8 cellular contexts compared by ENCODE assay signal in genomic region chr17:7572338-7572587, GRCh38. TPM values are rescaled to one million over a fixed set of nuclear protein-coding genes. Genes with fewer than 3 reads are reported as not detected.
DNase-seq lines count a peak whose midpoint lies in the region; ATAC-seq, FAIRE-seq and TF ChIP-seq lines count a peak whose summit lies in the region.

No MANE protein-coding gene starts in this region.

- H3K4me3 Mint-ChIP-seq in activated T-helper 2 cell treated with anti-CD3 and anti-CD28 coated beads, Interferon-gamma antibody, Interleukin-2, Interleukin-4, amounts not matched to agents 10 μg/mL and 5 μg/mL and 100 μg/mL, durations not matched to agents 14 hours and 24 hours and 36 hours (ENCODE audit: low read depth): peak overlapping the region; percentile 93

- peak overlapping the region; percentile 85 for H3K27ac ChIP-seq in AG04450 (ENCODE audit: low read depth, low read length)
- H3K27ac ChIP-seq in kidney (ENCODE audit: low read depth in 2 of 2, low read length in 2 of 2): peak overlapping the region; percentile 75 to 81
- H3K27ac ChIP-seq in tibial nerve: peak overlapping the region; percentile 68 to 100 (median 98)

- TF ChIP-seq EP300 in tibial nerve (IDR thresholded peaks at IDR 0.05): peak in 1 of 2 donors; percentile 98

- peaks cover 7% of the 10 kb centered on the region; the same call in 1 of the 2 replicates for H3K9me3 ChIP-seq in AG04450 (ENCODE audit: control insufficient read depth, insufficient read depth, low read length)
- H3K9me3 ChIP-seq in HAP-1: no peaks in the 10 kb centered on the region
- H3K9me3 ChIP-seq in kidney (ENCODE audit: control insufficient read depth in 1 of 2, low read length in 2 of 2): no peaks in the 10 kb centered on the region
- no peaks in the 10 kb centered on the region for H3K9me3 ChIP-seq in tibial nerve

- CTCF ChIA-PET in AG04450 (lab: Charles Lee): interaction anchor here (1.2 to 3.4 kb wide), 2 partner anchors 11 to 17 kb away, joined by 4 to 24 read pairs; partner anchors contain the start of gene SENP3

- no peak for TF ChIP-seq CTCF in AG04450 (IDR thresholded peaks at IDR 0.05; ENCODE audit: low read depth, low read length)
- TF ChIP-seq CTCF in kidney (IDR thresholded peaks at IDR 0.05; ENCODE audit: borderline replicate concordance, extremely low read depth, insufficient read depth): no peak
- TF ChIP-seq CTCF in tibial nerve (IDR thresholded peaks at IDR 0.05): no peak

- no peak for TF ChIP-seq POLR2A in tibial nerve (IDR thresholded peaks at IDR 0.05)

- POLR2A ChIA-PET in AG04450 (lab: Yijun Ruan, JAX): interaction anchor here (0.5 to 4.8 kb wide), 3 partner anchors 12 to 99 kb away, joined by 6 to 44 read pairs (median 7); partner anchors contain the start of gene MPDU1

- DNase-seq in AG04450 (ENCODE audit: low read depth, low spot score): no peak
- no peak for DNase-seq in HAP-1 (ENCODE audit: low spot score in 2 of 2)
- no peak for DNase-seq in activated T-helper 2 cell treated with anti-CD3 and anti-CD28 coated beads, Interferon-gamma antibody, Interleukin-2, Interleukin-4, amounts not matched to agents 10 μg/mL and 5 μg/mL and 100 μg/mL, durations not matched to agents 14 hours and 24 hours and 36 hours (ENCODE audit: low spot score)
- DNase-seq in kidney: peak; percentile 100
- no peak for DNase-seq in tibial nerve (ENCODE audit: low spot score in 2 of 2)
- DNase-seq in T1000 (lab: John Stamatoyannopoulos, UW): no peak

- H3K36me3 ChIP-seq in HAP-1 (replicated peaks) (peaks cover 79% of the 10 kb centered on the region), kidney (ENCODE audit: control insufficient read depth in 1 of 2, insufficient read depth in 2 of 2, low read length in 2 of 2) (peaks cover 41 to 47% of the 10 kb centered on the region in 2 donors), tibial nerve (peaks cover 2 to 72% (median 25%) of the 10 kb centered on the region in 3 donors)

- in situ Hi-C loops in HAP-1 (cut with MboI; ENCODE audit: low sequenced_read_pairs): no loop called here

- peaks cover 12% of the 10 kb centered on the region for H3K4me1 ChIP-seq in HAP-1
- H3K4me1 ChIP-seq in kidney (ENCODE audit: control insufficient read depth in 1 of 2, insufficient read depth in 1 of 2, low read depth in 1 of 2, low read length in 2 of 2): peaks cover 12 to 20% of the 10 kb centered on the region in 2 donors
- H3K4me1 ChIP-seq in tibial nerve: peaks cover 0 to 47% (median 27%) of the 10 kb centered on the region in 4 donors

- no peaks in the 10 kb centered on the region for H3K9me3 Mint-ChIP-seq in activated T-helper 2 cell treated with anti-CD3 and anti-CD28 coated beads, Interferon-gamma antibody, Interleukin-2, Interleukin-4, amounts not matched to agents 10 μg/mL and 5 μg/mL and 100 μg/mL, durations not matched to agents 14 hours and 24 hours and 36 hours

- peak overlapping the region; percentile 88 to 91 for H3K9ac ChIP-seq in kidney (ENCODE audit: low read length in 2 of 2)

- intact Hi-C loops in activated T-helper 2 cell treated with anti-CD3 and anti-CD28 coated beads, Interferon-gamma antibody, Interleukin-2, Interleukin-4, amounts not matched to agents 10 μg/mL and 5 μg/mL and 100 μg/mL, durations not matched to agents 14 hours and 24 hours and 36 hours (cut with micrococcal nuclease): loop anchor here (1.0 to 5.0 kb wide), 10 partner anchors 11 to 333 kb away; partner anchors contain the start of genes EIF5A, FXR2, KCTD11 and KDM6B
- intact Hi-C loops in kidney (cut with DNase I): no loop called here

- peaks cover 43% of the 10 kb centered on the region for H3K4me1 Mint-ChIP-seq in activated T-helper 2 cell treated with anti-CD3 and anti-CD28 coated beads, Interferon-gamma antibody, Interleukin-2, Interleukin-4, amounts not matched to agents 10 μg/mL and 5 μg/mL and 100 μg/mL, durations not matched to agents 14 hours and 24 hours and 36 hours (ENCODE audit: low read depth)

- FAIRE-seq in kidney (lab: Jason Lieb, UNC): no peak

- WGBS in tibial nerve, 2 donors: 1% methylated on average over 10 to 11 of the region's 11 CpGs

- ATAC-seq in GM19455 (IDR thresholded peaks at IDR 0.05; ENCODE audit: unreplicated experiment) (no peak), GM18519 (IDR thresholded peaks at IDR 0.05; ENCODE audit: low FRiP score, unreplicated experiment) (no peak)

- H3K27me3 Mint-ChIP-seq in activated T-helper 2 cell treated with anti-CD3 and anti-CD28 coated beads, Interferon-gamma antibody, Interleukin-2, Interleukin-4, amounts not matched to agents 10 μg/mL and 5 μg/mL and 100 μg/mL, durations not matched to agents 14 hours and 24 hours and 36 hours (ENCODE audit: low read depth): no peaks in the 10 kb centered on the region

- H3K27me3 ChIP-seq in AG04450 (ENCODE audit: control insufficient read depth, insufficient read depth, low read length): no peaks in the 10 kb centered on the region
- no peaks in the 10 kb centered on the region for H3K27me3 ChIP-seq in HAP-1 (ENCODE audit: low read depth)
- no peaks in the 10 kb centered on the region for H3K27me3 ChIP-seq in tibial nerve

- H3K27ac Mint-ChIP-seq in activated T-helper 2 cell treated with anti-CD3 and anti-CD28 coated beads, Interferon-gamma antibody, Interleukin-2, Interleukin-4, amounts not matched to agents 10 μg/mL and 5 μg/mL and 100 μg/mL, durations not matched to agents 14 hours and 24 hours and 36 hours: peak overlapping the region; percentile 91

- H3K36me3 Mint-ChIP-seq in activated T-helper 2 cell treated with anti-CD3 and anti-CD28 coated beads, Interferon-gamma antibody, Interleukin-2, Interleukin-4, amounts not matched to agents 10 μg/mL and 5 μg/mL and 100 μg/mL, durations not matched to agents 14 hours and 24 hours and 36 hours (ENCODE audit: low read depth): peaks cover 81% of the 10 kb centered on the region

- H3K4me3 ChIP-seq in AG04450 (ENCODE audit: low read depth, low read length): peak overlapping the region; percentile 72
- peak overlapping the region; percentile 99 for H3K4me3 ChIP-seq in HAP-1
- H3K4me3 ChIP-seq in kidney (ENCODE audit: low read length in 2 of 2): peak overlapping the region; percentile 79 to 87
- H3K4me3 ChIP-seq in tibial nerve: peak overlapping the region; percentile 5 to 96 (median 52)

RNA-seq across cellular contexts. Expression of gene CD68, which starts 7.2 kb away (rescaled TPM):
- polyA plus RNA-seq in AG04450 (2011; rRNA removed): 34.1 and 39.6 TPM in 2 replicates
- 11.6 and 21.2 TPM in 2 replicates for polyA minus RNA-seq in AG04450 (2011; rRNA and poly(A)+ RNA removed)
- 9.6 and 10.1 TPM in 2 replicates for total RNA-seq in activated T-helper 2 cell treated with anti-CD3 and anti-CD28 coated beads, Interferon-gamma antibody, Interleukin-2, Interleukin-4, amounts not matched to agents 10 μg/mL and 5 μg/mL and 100 μg/mL, durations not matched to agents 14 hours and 24 hours and 36 hours
- total RNA-seq in kidney: 92.6 TPM
- polyA plus RNA-seq in kidney (ENCODE audit: insufficient read depth, low read depth, low replicate concordance): 38.3 TPM
- 10 to 100 TPM; 19.3 to 65.7 (median 34.2) TPM for total RNA-seq in tibial nerve

RNA-seq across cellular contexts. Expression of gene SENP3, which starts 10.5 kb away (rescaled TPM):
- 67.6 and 73.4 TPM in 2 replicates for polyA plus RNA-seq in AG04450 (2011; rRNA removed)
- polyA minus RNA-seq in AG04450 (2011; rRNA and poly(A)+ RNA removed): 58.9 and 63.0 TPM in 2 replicates
- total RNA-seq in activated T-helper 2 cell treated with anti-CD3 and anti-CD28 coated beads, Interferon-gamma antibody, Interleukin-2, Interleukin-4, amounts not matched to agents 10 μg/mL and 5 μg/mL and 100 μg/mL, durations not matched to agents 14 hours and 24 hours and 36 hours: 64.9 and 69.6 TPM in 2 replicates
- total RNA-seq in kidney: 43.5 TPM
- polyA plus RNA-seq in kidney (ENCODE audit: insufficient read depth, low read depth, low replicate concordance): 50.3 TPM
- total RNA-seq in tibial nerve: 10 to 100 TPM; 54.3 to 75.4 (median 59.0) TPM

RNA-seq across cellular contexts. Expression of gene MPDU1, which starts 11.4 kb away (rescaled TPM):
- polyA plus RNA-seq in AG04450 (2011; rRNA removed) (128 and 131 TPM in 2 replicates), kidney (ENCODE audit: insufficient read depth, low read depth, low replicate concordance) (145 TPM)
- polyA minus RNA-seq in AG04450 (2011; rRNA and poly(A)+ RNA removed): 79.9 and 99.2 TPM in 2 replicates
- total RNA-seq in activated T-helper 2 cell treated with anti-CD3 and anti-CD28 coated beads, Interferon-gamma antibody, Interleukin-2, Interleukin-4, amounts not matched to agents 10 μg/mL and 5 μg/mL and 100 μg/mL, durations not matched to agents 14 hours and 24 hours and 36 hours: 98.6 and 106 TPM in 2 replicates
- total RNA-seq in kidney (54.2 TPM), tibial nerve (100 to 1,000 TPM in 1 of 4 donors, 10 to 100 TPM in 3; 58.3 to 102 (median 66.2) TPM)

RNA-seq across cellular contexts. Expression of gene TNFSF13, which starts 13.7 kb away (rescaled TPM):
- polyA plus RNA-seq in AG04450 (2011; rRNA removed) (0.83 and 1.0 TPM in 2 replicates), kidney (ENCODE audit: insufficient read depth, low read depth, low replicate concordance) (68.6 TPM)
- polyA minus RNA-seq in AG04450 (2011; rRNA and poly(A)+ RNA removed): 0.70 and 0.92 TPM in 2 replicates
- total RNA-seq in activated T-helper 2 cell treated with anti-CD3 and anti-CD28 coated beads, Interferon-gamma antibody, Interleukin-2, Interleukin-4, amounts not matched to agents 10 μg/mL and 5 μg/mL and 100 μg/mL, durations not matched to agents 14 hours and 24 hours and 36 hours: 2.9 and 3.5 TPM in 2 replicates
- total RNA-seq in kidney (99.2 TPM), tibial nerve (10 to 100 TPM; 44.7 to 93.3 (median 64.7) TPM)

RNA-seq across cellular contexts. Expression of gene SOX15, which starts 17.6 kb away (rescaled TPM):
- polyA plus RNA-seq in AG04450 (2011; rRNA removed): 0.24 and 0.29 TPM in 2 replicates
- polyA minus RNA-seq in AG04450 (2011; rRNA and poly(A)+ RNA removed): 0.17 TPM in 1 of 2 replicates, not detected in the other
- total RNA-seq in activated T-helper 2 cell treated with anti-CD3 and anti-CD28 coated beads, Interferon-gamma antibody, Interleukin-2, Interleukin-4, amounts not matched to agents 10 μg/mL and 5 μg/mL and 100 μg/mL, durations not matched to agents 14 hours and 24 hours and 36 hours: 0.21 and 0.60 TPM in 2 replicates
- 0.88 TPM for total RNA-seq in kidney
- polyA plus RNA-seq in kidney (ENCODE audit: insufficient read depth, low read depth, low replicate concordance): 0.80 TPM
- total RNA-seq in tibial nerve: 1 to 10 TPM; 3.1 to 6.9 (median 5.0) TPM
